ENCODE assay signal across 1 cellular context in genomic region chr10:79196470-79197461, GRCh38.
A peak's percentile ranks its signal among the peaks of the same experiment; 100 is the strongest.
TF ChIP-seq lines count a peak whose summit lies in the region.

No MANE protein-coding gene starts in this region.

TF ChIP-seq in HepG2, 621 proteins besides CTCF, POLR2A, EP300 and RAD21 (continued from another document and continues in another):
- TF ChIP-seq SNAPC4 (CRISPR knock-in tag; IDR thresholded peaks at IDR 0.05) (no peak), MEF2D (CRISPR knock-in tag; IDR thresholded peaks at IDR 0.05) (no peak), SMAD9 (CRISPR knock-in tag; IDR thresholded peaks at IDR 0.05) (no peak), FOSL2 (CRISPR knock-in tag; IDR thresholded peaks at IDR 0.05) (peak; percentile 29; the same call in 1 of the 2 replicates), CREB1 (IDR thresholded peaks at IDR 0.05) (no peak), CREB1 (CRISPR knock-in tag; IDR thresholded peaks at IDR 0.05) (no peak), DMAP1 (CRISPR knock-in tag; IDR thresholded peaks at IDR 0.05) (no peak), ZNF142 (CRISPR knock-in tag; IDR thresholded peaks at IDR 0.05) (no peak), ZFY (CRISPR knock-in tag; IDR thresholded peaks at IDR 0.05) (no peak), MATR3 (CRISPR knock-in tag; IDR thresholded peaks at IDR 0.05) (no peak), PITX1 (CRISPR knock-in tag; IDR thresholded peaks at IDR 0.05) (peak; percentile 30; the same call in 1 of the 2 replicates), ZNF343 (CRISPR knock-in tag; IDR thresholded peaks at IDR 0.05) (no peak), HMGXB4 (CRISPR knock-in tag; IDR thresholded peaks at IDR 0.05; ENCODE audit: borderline replicate concordance in 1 of 2, low read depth in 1 of 2) (peak in 1 of 2 experiments; percentile 66; a peak in 2 of 4 replicates), SP5 (CRISPR knock-in tag; IDR thresholded peaks at IDR 0.05; ENCODE audit: borderline replicate concordance, low read depth) (no peak), KDM3A (CRISPR knock-in tag; IDR thresholded peaks at IDR 0.05; ENCODE audit: low read depth) (0 out of 2 replicates have a peak, but pooled peaks have one; percentile 47), ZNF639 (CRISPR knock-in tag; conservative IDR thresholded peaks at IDR 0.05) (no peak), MED8 (CRISPR knock-in tag; IDR thresholded peaks at IDR 0.05; ENCODE audit: insufficient replicate concordance) (no peak), GABPB1 (CRISPR knock-in tag; IDR thresholded peaks at IDR 0.05) (no peak), KDM6A (CRISPR knock-in tag; IDR thresholded peaks at IDR 0.05; ENCODE audit: low read depth) (no peak), THAP8 (CRISPR knock-in tag; IDR thresholded peaks at IDR 0.05; ENCODE audit: borderline replicate concordance) (no peak), ZNF331 (CRISPR knock-in tag; IDR thresholded peaks at IDR 0.05) (0 out of 2 replicates have a peak, but pooled peaks have one; percentile 30), NPAS2 (CRISPR knock-in tag; IDR thresholded peaks at IDR 0.05; ENCODE audit: borderline replicate concordance) (no peak), NFKB2 (CRISPR knock-in tag; IDR thresholded peaks at IDR 0.05; ENCODE audit: borderline replicate concordance) (peak; percentile 16; the same call in 1 of the 2 replicates), ZNF782 (CRISPR knock-in tag; IDR thresholded peaks at IDR 0.05; ENCODE audit: borderline replicate concordance) (no peak), KMT2A (CRISPR knock-in tag; IDR thresholded peaks at IDR 0.05) (0 out of 2 replicates have a peak, but pooled peaks have one; percentile 41), SP1 (IDR thresholded peaks at IDR 0.05) (no peak), SP1 (CRISPR knock-in tag; IDR thresholded peaks at IDR 0.05) (peak; percentile 19; the same call in 1 of the 2 replicates), ZFP82 (CRISPR knock-in tag; IDR thresholded peaks at IDR 0.05; ENCODE audit: borderline replicate concordance) (no peak), ZNF280B (CRISPR knock-in tag; IDR thresholded peaks at IDR 0.05; ENCODE audit: borderline replicate concordance) (no peak), CBFB (CRISPR knock-in tag; IDR thresholded peaks at IDR 0.05) (0 out of 2 replicates have a peak, but pooled peaks have one; percentile 24), ZMYM2 (CRISPR knock-in tag; IDR thresholded peaks at IDR 0.05) (no peak), JUN (CRISPR knock-in tag; IDR thresholded peaks at IDR 0.05) (no peak), ZNF432 (CRISPR knock-in tag; IDR thresholded peaks at IDR 0.05; ENCODE audit: borderline replicate concordance) (no peak), ZNF160 (CRISPR knock-in tag; IDR thresholded peaks at IDR 0.05) (no peak), THAP7 (CRISPR knock-in tag; IDR thresholded peaks at IDR 0.05) (no peak), RBM39 (IDR thresholded peaks at IDR 0.05; ENCODE audit: low read depth, low read length, poor library complexity, severe bottlenecking) (peak; percentile 37), SKI (IDR thresholded peaks at IDR 0.05; ENCODE audit: partially characterized antibody) (no peak), ZNF468 (CRISPR knock-in tag; IDR thresholded peaks at IDR 0.05) (no peak; the same call in 1 of the 2 replicates), MYC (CRISPR knock-in tag; IDR thresholded peaks at IDR 0.05; ENCODE audit: borderline replicate concordance) (peak; percentile 10; the same call in 1 of the 2 replicates), ATF7 (IDR thresholded peaks at IDR 0.05) (no peak), ATF7 (CRISPR knock-in tag; IDR thresholded peaks at IDR 0.05) (no peak), TFDP1 (CRISPR knock-in tag; IDR thresholded peaks at IDR 0.05; ENCODE audit: borderline replicate concordance) (peak; percentile 28; the same call in 1 of the 2 replicates), WIZ (CRISPR knock-in tag; IDR thresholded peaks at IDR 0.05) (no peak), PPARG (CRISPR knock-in tag; conservative IDR thresholded peaks at IDR 0.05) (0 out of 2 replicates have a peak, but pooled peaks have one; percentile 17), ZNF780A (CRISPR knock-in tag; IDR thresholded peaks at IDR 0.05) (no peak), ONECUT2 (CRISPR knock-in tag; IDR thresholded peaks at IDR 0.05) (no peak), HNRNPL (IDR thresholded peaks at IDR 0.05; ENCODE audit: low read depth, low read length) (0 out of 2 replicates have a peak, but pooled peaks have one; percentile 35), SAP130 (CRISPR knock-in tag; IDR thresholded peaks at IDR 0.05; ENCODE audit: low read depth) (0 out of 2 replicates have a peak, but pooled peaks have one; percentile 19), MXD4 (CRISPR knock-in tag; IDR thresholded peaks at IDR 0.05) (no peak), KMT2B (CRISPR knock-in tag; IDR thresholded peaks at IDR 0.05) (0 out of 2 replicates have a peak, but pooled peaks have one; percentile 33)
